9 cellular contexts compared by ENCODE assay signal in genomic region chr19:43809762-43810696, GRCh38. TPM values are rescaled to one million over a fixed set of nuclear protein-coding genes. Genes with fewer than 3 reads are reported as not detected.
DNase-seq lines count a peak whose midpoint lies in the region; ATAC-seq, FAIRE-seq and TF ChIP-seq lines count a peak whose summit lies in the region.
"Had no signal": no experiment of that assay in that cellular context is flagged by ENCODE, and none has a peak within 500 bp of the region (broad histone marks: within the 10 kb centered on the region; RNA-seq: fewer than 3 reads in every experiment).

No MANE protein-coding gene starts in this region.

- no peak overlapping the region for H3K4me3 Mint-ChIP-seq in neural progenitor cell
- H3K4me3 Mint-ChIP-seq: CD8-positive, alpha-beta memory T cell had no signal

- dilution Hi-C loops in endothelial cell of umbilical vein (cut with MboI; ENCODE audit: extremely low pct_ligation_motif_present, low sequenced_read_pairs) = no loop called here

- H3K4me3 ChIP-seq in endothelial cell of umbilical vein (replicated peaks in 1 of 3; ENCODE audit: insufficient read depth in 1 of 3, low read depth in 1 of 3, low read length in 3 of 3) (no peak overlapping the region), neural progenitor cell (no peak overlapping the region)

- H3K4me2 ChIP-seq in endothelial cell of umbilical vein (ENCODE audit: insufficient read depth, low read length) (no peak overlapping the region), neural progenitor cell (no peak overlapping the region)

- FAIRE-seq in endothelial cell of umbilical vein (lab: Jason Lieb, UNC) = peak; percentile 84

- H3K9me3 ChIP-seq in endothelial cell of umbilical vein (replicated peaks; ENCODE audit: control insufficient read depth, insufficient read depth, low read length) = no peaks in the 10 kb centered on the region
- no peaks in the 10 kb centered on the region for H3K9me3 ChIP-seq in neural progenitor cell (ENCODE audit: low read depth)

- H3K9ac ChIP-seq in endothelial cell of umbilical vein (replicated peaks; ENCODE audit: extremely low read depth, insufficient read depth, low read length) (no peak overlapping the region), neural progenitor cell (no peak overlapping the region)

- no peak for TF ChIP-seq POLR2A in endothelial cell of umbilical vein (IDR thresholded peaks at IDR 0.05; ENCODE audit: low read depth, low read length)

- H3K4me1 ChIP-seq in endothelial cell of umbilical vein (ENCODE audit: control insufficient read depth, extremely low read depth, insufficient read depth, low read length) (no peaks in the 10 kb centered on the region), neural progenitor cell (no peaks in the 10 kb centered on the region)

- no peaks in the 10 kb centered on the region for H3K9me1 ChIP-seq in endothelial cell of umbilical vein (replicated peaks; ENCODE audit: control insufficient read depth, extremely low read depth, insufficient read depth, low read length)

- H3K79me2 ChIP-seq in endothelial cell of umbilical vein (ENCODE audit: control insufficient read depth, insufficient read depth, low read length) = no peaks in the 10 kb centered on the region
- no peaks in the 10 kb centered on the region for H3K79me2 ChIP-seq in neural progenitor cell (ENCODE audit: low read depth)

- H3K27me3 ChIP-seq in endothelial cell of umbilical vein (ENCODE audit: control insufficient read depth in 2 of 2, insufficient read depth in 2 of 2, low read length in 2 of 2) (no peaks in the 10 kb centered on the region), neural progenitor cell (no peaks in the 10 kb centered on the region)

- ATAC-seq in GM21390 (IDR thresholded peaks at IDR 0.05; ENCODE audit: unreplicated experiment) = no peak
- no peak for ATAC-seq in GM18502 (IDR thresholded peaks at IDR 0.05; ENCODE audit: poor library complexity, unreplicated experiment)

- H3K36me3 ChIP-seq in endothelial cell of umbilical vein (ENCODE audit: control insufficient read depth in 2 of 2, extremely low read depth in 1 of 2, insufficient read depth in 2 of 2, low read length in 2 of 2) (no peaks in the 10 kb centered on the region), neural progenitor cell (no peaks in the 10 kb centered on the region)

- POLR2A ChIA-PET in endothelial cell of umbilical vein (lab: Charles Lee) = interaction anchor here (0.5 to 0.6 kb wide), 2 partner anchors 17 to 107 kb away, joined by 4 to 6 read pairs; partner anchors contain the start of gene ZNF283

- no peaks in the 10 kb centered on the region for H3K36me3 Mint-ChIP-seq in neural progenitor cell
- H3K36me3 Mint-ChIP-seq: CD8-positive, alpha-beta memory T cell had no signal

- BruUV-seq in endothelial cell of umbilical vein (replicated peaks; lab: Mats Ljungman, UMichigan) = no TSS peak

- no peaks in the 10 kb centered on the region for H3F3A ChIP-seq in neural progenitor cell (ENCODE audit: low read depth)

- TF ChIP-seq CTCF in endothelial cell of umbilical vein (IDR thresholded peaks at IDR 0.05; ENCODE audit: extremely low read depth in 1 of 2, insufficient read depth in 1 of 2, low read depth in 1 of 2, low read length in 2 of 2) (peak; percentile 32 to 34), neural progenitor cell (IDR thresholded peaks at IDR 0.05) (peak; percentile 75)

- H3K27ac Mint-ChIP-seq in neural progenitor cell = no peak overlapping the region
- H3K27ac Mint-ChIP-seq: CD8-positive, alpha-beta memory T cell had no signal

- DNase-seq in NCI-H187 treated with DMSO at 0.1 percent for 48 hours (lab: John Stamatoyannopoulos, UW) (peak; percentile 41), NCI-H187 (lab: John Stamatoyannopoulos, UW) (no peak), LoVo (ENCODE audit: low spot score) (peak; percentile 61), SIG-M5 (lab: John Stamatoyannopoulos, UW) (peak; percentile 13), endothelial cell of umbilical vein (ENCODE audit: low read depth, low spot score) (peak; percentile 58), neural progenitor cell (ENCODE audit: low spot score) (peak; percentile 71)

- CTCF ChIA-PET in endothelial cell of umbilical vein (lab: Charles Lee) = interaction anchor here (0.6 to 5.0 kb wide), 53 partner anchors 8 to 377 kb away, joined by 3 to 136 read pairs (median 5); partner anchors contain the start of genes PLAUR, SMG9, ZNF221 and ZNF283

- intact Hi-C loops in endothelial cell of umbilical vein (cut with micrococcal nuclease) = loop anchor here (1.0 to 5.0 kb wide), 3 partner anchors 65 to 363 kb away; no protein-coding TSS in a partner anchor

- H4K20me1 ChIP-seq in endothelial cell of umbilical vein (replicated peaks; ENCODE audit: control insufficient read depth, extremely low read depth, insufficient read depth, low read length) (no peaks in the 10 kb centered on the region), neural progenitor cell (ENCODE audit: low read depth) (no peaks in the 10 kb centered on the region)

- peaks cover 11% of the 10 kb centered on the region for H3K27me3 Mint-ChIP-seq in neural progenitor cell (ENCODE audit: insufficient read depth, low read depth)

- H3K4me1 Mint-ChIP-seq in neural progenitor cell = no peaks in the 10 kb centered on the region

- peaks cover 2% of the 10 kb centered on the region for H3K9me3 Mint-ChIP-seq in neural progenitor cell
- H3K9me3 Mint-ChIP-seq: CD8-positive, alpha-beta memory T cell had no signal

- H2AFZ ChIP-seq in endothelial cell of umbilical vein (ENCODE audit: low read depth, low read length) = no peak overlapping the region
- no peak overlapping the region for H2AFZ ChIP-seq in neural progenitor cell (replicated peaks)

- H3K27ac ChIP-seq in endothelial cell of umbilical vein (ENCODE audit: insufficient read depth, low read depth, low read length) (no peak overlapping the region), neural progenitor cell (no peak overlapping the region)

TF ChIP-seq in endothelial cell of umbilical vein, 7 proteins besides CTCF, POLR2A, EP300 and RAD21:
- TF ChIP-seq POLR2AphosphoS5 (IDR thresholded peaks at IDR 0.05; ENCODE audit: insufficient read depth, low read depth, low read length) (no peak), MAX (IDR thresholded peaks at IDR 0.05; ENCODE audit: insufficient read depth, insufficient read length) (no peak)

RNA-seq across cellular contexts. Expression of gene LYPD5, which starts 7.8 kb away (rescaled TPM):
- total RNA-seq in endothelial cell of umbilical vein (not detected in 2 replicates), neural progenitor cell (ENCODE audit: low replicate concordance) (0.12 TPM in 1 of 2 replicates, not detected in the other)
- polyA plus RNA-seq in endothelial cell of umbilical vein = 0.11 and 0.28 TPM in 2 replicates
- polyA plus RNA-seq in endothelial cell of umbilical vein (2011; cell fraction: cytosol; rRNA removed) = 0.08 and 0.12 TPM in 2 replicates
- 0.29 and 0.34 TPM in 2 replicates for polyA plus RNA-seq in endothelial cell of umbilical vein (2011; cell fraction: nucleus; rRNA removed)
- 0.16 and 0.25 TPM in 2 replicates for polyA plus RNA-seq in endothelial cell of umbilical vein (2012)
- polyA minus RNA-seq in endothelial cell of umbilical vein = not detected in 2 replicates
- polyA minus RNA-seq in endothelial cell of umbilical vein (2011; cell fraction: cytosol; rRNA and poly(A)+ RNA removed) = not detected
- not detected in 2 replicates for polyA minus RNA-seq in endothelial cell of umbilical vein (2011; cell fraction: nucleus; rRNA and poly(A)+ RNA removed)
- polyA plus RNA-seq: CD8-positive, alpha-beta memory T cell had no signal

RNA-seq across cellular contexts. Expression of gene ZNF283, which starts 17.1 kb away (rescaled TPM):
- total RNA-seq in endothelial cell of umbilical vein = 6.0 and 10.7 TPM in 2 replicates
- 1.4 and 1.9 TPM in 2 replicates for polyA plus RNA-seq in endothelial cell of umbilical vein
- polyA plus RNA-seq in endothelial cell of umbilical vein (2011; cell fraction: cytosol; rRNA removed) = 1.7 TPM in 2 replicates
- 6.5 and 6.9 TPM in 2 replicates for polyA plus RNA-seq in endothelial cell of umbilical vein (2011; cell fraction: nucleus; rRNA removed)
- polyA plus RNA-seq in endothelial cell of umbilical vein (2012) = 4.0 and 5.0 TPM in 2 replicates
- polyA minus RNA-seq in endothelial cell of umbilical vein = 4.7 and 5.4 TPM in 2 replicates
- polyA minus RNA-seq in endothelial cell of umbilical vein (2011; cell fraction: cytosol; rRNA and poly(A)+ RNA removed) = 4.4 TPM
- 7.6 and 12.2 TPM in 2 replicates for polyA minus RNA-seq in endothelial cell of umbilical vein (2011; cell fraction: nucleus; rRNA and poly(A)+ RNA removed)
- 13.4 and 19.8 TPM in 2 replicates for total RNA-seq in neural progenitor cell (ENCODE audit: low replicate concordance)

RNA-seq across cellular contexts. Expression of gene KCNN4, which starts 29.3 kb away (rescaled TPM):
- total RNA-seq in endothelial cell of umbilical vein (0.35 TPM in 1 of 2 replicates, not detected in the other), neural progenitor cell (ENCODE audit: low replicate concordance) (0.40 TPM in 1 of 2 replicates, not detected in the other)
- polyA plus RNA-seq in endothelial cell of umbilical vein = 0.27 and 0.29 TPM in 2 replicates
- 0.14 and 0.16 TPM in 2 replicates for polyA plus RNA-seq in endothelial cell of umbilical vein (2011; cell fraction: cytosol; rRNA removed)
- 0.22 and 0.76 TPM in 2 replicates for polyA plus RNA-seq in endothelial cell of umbilical vein (2011; cell fraction: nucleus; rRNA removed)
- polyA plus RNA-seq in endothelial cell of umbilical vein (2012) = 0.26 TPM in 1 of 2 replicates, not detected in the other
- 0.41 and 0.42 TPM in 2 replicates for polyA minus RNA-seq in endothelial cell of umbilical vein
- 26.3 TPM for polyA minus RNA-seq in endothelial cell of umbilical vein (2011; cell fraction: cytosol; rRNA and poly(A)+ RNA removed)
- polyA minus RNA-seq in endothelial cell of umbilical vein (2011; cell fraction: nucleus; rRNA and poly(A)+ RNA removed) = not detected in 2 replicates

RNA-seq across cellular contexts. Expression of gene SMG9, which starts 55.3 kb away (rescaled TPM):
- total RNA-seq in endothelial cell of umbilical vein = 45.0 and 53.3 TPM in 2 replicates
- 25.5 and 26.4 TPM in 2 replicates for polyA plus RNA-seq in endothelial cell of umbilical vein
- polyA plus RNA-seq in endothelial cell of umbilical vein (2011; cell fraction: cytosol; rRNA removed) = 14.2 and 18.4 TPM in 2 replicates
- polyA plus RNA-seq in endothelial cell of umbilical vein (2011; cell fraction: nucleus; rRNA removed) = 57.7 and 62.5 TPM in 2 replicates
- polyA plus RNA-seq in endothelial cell of umbilical vein (2012) = 23.0 and 31.6 TPM in 2 replicates
- polyA minus RNA-seq in endothelial cell of umbilical vein = 14.6 and 23.5 TPM in 2 replicates
- polyA minus RNA-seq in endothelial cell of umbilical vein (2011; cell fraction: cytosol; rRNA and poly(A)+ RNA removed) = 14.7 TPM
- polyA minus RNA-seq in endothelial cell of umbilical vein (2011; cell fraction: nucleus; rRNA and poly(A)+ RNA removed) = 21.9 and 27.0 TPM in 2 replicates
- 33.1 and 33.4 TPM in 2 replicates for total RNA-seq in neural progenitor cell (ENCODE audit: low replicate concordance)

Comparison
In these comparisons a context has a peak if more than half of its experiments do, and no peak if none do; other contexts are left out.
1. DNase-seq: peak in NCI-H187 treated with DMSO at 0.1 percent for 48 hours (single experiment), LoVo (single experiment), SIG-M5 (single experiment), endothelial cell of umbilical vein (single experiment) and neural progenitor cell (single experiment); none in NCI-H187 (0 of 2).